Comparison of ENCODE assay signal across 19 cellular contexts in genomic region chr1:199218065-199218464, GRCh38.
DNase-seq lines count a peak whose midpoint lies in the region; ATAC-seq and TF ChIP-seq lines count a peak whose summit lies in the region.
"Had no signal": no experiment of that assay in that cellular context is flagged by ENCODE, and none has a peak within 500 bp of the region (broad histone marks: within the 10 kb centered on the region; RNA-seq: fewer than 3 reads in every experiment).

No MANE protein-coding gene starts in this region.

- peak; percentile 53 for ATAC-seq in activated CD8-positive, alpha-beta T cell treated with anti-CD3 and anti-CD28 coated beads for 36 hours
- no peak for ATAC-seq in activated CD8-positive, alpha-beta T cell treated with anti-CD3 and anti-CD28 coated beads, Interleukin-2, amount 10 ng/mL, durations not matched to agents 7 days and 5 days
- ATAC-seq in stimulated activated naive CD8-positive, alpha-beta T cell treated with anti-CD3 and anti-CD28 coated beads, Interleukin-15, amount 100 ng/mL, for 72 hours, result peak; percentile 46
- ATAC-seq: A549, heart right ventricle had no signal

- no peaks in the 10 kb centered on the region for H3K36me3 Mint-ChIP-seq in activated CD8-positive, alpha-beta T cell treated with anti-CD3 and anti-CD28 coated beads for 36 hours (ENCODE audit: low read depth)
- no peaks in the 10 kb centered on the region for H3K36me3 Mint-ChIP-seq in activated CD8-positive, alpha-beta T cell treated with anti-CD3 and anti-CD28 coated beads, Interleukin-2, amount 10 ng/mL, durations not matched to agents 7 days and 5 days (ENCODE audit: low read depth)
- no peaks in the 10 kb centered on the region for H3K36me3 Mint-ChIP-seq in endodermal cell (ENCODE audit: low read depth)
- H3K36me3 Mint-ChIP-seq in activated T-helper 1 cell treated with anti-CD3 and anti-CD28 coated beads, Interleukin-12 subunit alpha, Interleukin-12 subunit beta, Interleukin-2, Interleukin-4 antibody, amounts not matched to agents 30 ng/mL and 10 ng/mL and 1 ng/mL, durations not matched to agents 14 hours and 24 hours and 36 hours (ENCODE audit: low read depth), result peaks cover 2% of the 10 kb centered on the region

- H3K9ac ChIP-seq in endodermal cell (ENCODE audit: extremely low read depth, low read length, poor library complexity, severe bottlenecking), result no peak overlapping the region

- H3K9me3 ChIP-seq in endodermal cell (ENCODE audit: control insufficient read depth, low read length) (no peaks in the 10 kb centered on the region), thyroid gland (no peaks in the 10 kb centered on the region)
- H3K9me3 ChIP-seq: A549, esophagus squamous epithelium, SJCRH30 had no signal

- WGBS in endodermal cell (ENCODE audit: insufficient coverage in 1 of 2, insufficient read length in 1 of 2), 2 experiments, result 85 to 92% methylated on average over 2 of the region's 2 CpGs
- WGBS in thyroid gland, 2 donors, result 74 to 92% methylated on average over 2 of the region's 2 CpGs

- no peaks in the 10 kb centered on the region for H3K9me3 Mint-ChIP-seq in activated CD8-positive, alpha-beta T cell treated with anti-CD3 and anti-CD28 coated beads for 36 hours
- H3K9me3 Mint-ChIP-seq in activated CD8-positive, alpha-beta T cell treated with anti-CD3 and anti-CD28 coated beads, Interleukin-2, amount 10 ng/mL, durations not matched to agents 7 days and 5 days (ENCODE audit: insufficient read depth), result peaks cover under 1% of the 10 kb centered on the region
- no peaks in the 10 kb centered on the region for H3K9me3 Mint-ChIP-seq in endodermal cell
- peaks cover 0 to 6% of the 10 kb centered on the region in 2 donors for H3K9me3 Mint-ChIP-seq in stimulated activated naive CD8-positive, alpha-beta T cell treated with anti-CD3 and anti-CD28 coated beads, Interleukin-15, amount 100 ng/mL, for 72 hours
- peaks cover 9% of the 10 kb centered on the region for H3K9me3 Mint-ChIP-seq in activated T-helper 1 cell treated with anti-CD3 and anti-CD28 coated beads, Interleukin-12 subunit alpha, Interleukin-12 subunit beta, Interleukin-2, Interleukin-4 antibody, amounts not matched to agents 30 ng/mL and 10 ng/mL and 1 ng/mL, durations not matched to agents 14 hours and 24 hours and 36 hours
- H3K9me3 Mint-ChIP-seq: HFFc6 had no signal

- no peak overlapping the region for H3K4me3 Mint-ChIP-seq in activated CD8-positive, alpha-beta T cell treated with anti-CD3 and anti-CD28 coated beads for 36 hours
- no peak overlapping the region for H3K4me3 Mint-ChIP-seq in activated CD8-positive, alpha-beta T cell treated with anti-CD3 and anti-CD28 coated beads, Interleukin-2, amount 10 ng/mL, durations not matched to agents 7 days and 5 days
- no peak overlapping the region for H3K4me3 Mint-ChIP-seq in endodermal cell
- no peak overlapping the region for H3K4me3 Mint-ChIP-seq in stimulated activated naive CD8-positive, alpha-beta T cell treated with anti-CD3 and anti-CD28 coated beads, Interleukin-15, amount 100 ng/mL, for 72 hours
- H3K4me3 Mint-ChIP-seq in activated T-helper 1 cell treated with anti-CD3 and anti-CD28 coated beads, Interleukin-12 subunit alpha, Interleukin-12 subunit beta, Interleukin-2, Interleukin-4 antibody, amounts not matched to agents 30 ng/mL and 10 ng/mL and 1 ng/mL, durations not matched to agents 14 hours and 24 hours and 36 hours, result no peak overlapping the region
- H3K4me3 Mint-ChIP-seq: dendritic cell treated with granulocyte-macrophage colony-stimulating factor and Interleukin-4, amounts not matched to agents 40 ng/mL and 50 ng/mL, for 4 days; HFFc6 had no signal

- H3K27me3 Mint-ChIP-seq in activated CD8-positive, alpha-beta T cell treated with anti-CD3 and anti-CD28 coated beads for 36 hours, result no peaks in the 10 kb centered on the region
- no peaks in the 10 kb centered on the region for H3K27me3 Mint-ChIP-seq in activated CD8-positive, alpha-beta T cell treated with anti-CD3 and anti-CD28 coated beads, Interleukin-2, amount 10 ng/mL, durations not matched to agents 7 days and 5 days (ENCODE audit: low read depth)
- H3K27me3 Mint-ChIP-seq in endodermal cell (ENCODE audit: insufficient read depth), result no peaks in the 10 kb centered on the region
- no peaks in the 10 kb centered on the region for H3K27me3 Mint-ChIP-seq in stimulated activated naive CD8-positive, alpha-beta T cell treated with anti-CD3 and anti-CD28 coated beads, Interleukin-15, amount 100 ng/mL, for 72 hours
- H3K27me3 Mint-ChIP-seq in activated T-helper 1 cell treated with anti-CD3 and anti-CD28 coated beads, Interleukin-12 subunit alpha, Interleukin-12 subunit beta, Interleukin-2, Interleukin-4 antibody, amounts not matched to agents 30 ng/mL and 10 ng/mL and 1 ng/mL, durations not matched to agents 14 hours and 24 hours and 36 hours (ENCODE audit: insufficient read depth), result peaks cover 7% of the 10 kb centered on the region
- H3K27me3 Mint-ChIP-seq: dendritic cell treated with granulocyte-macrophage colony-stimulating factor and Interleukin-4, amounts not matched to agents 40 ng/mL and 50 ng/mL, for 4 days had no signal

- CTCF ChIA-PET in activated CD8-positive, alpha-beta T cell treated with anti-CD3 and anti-CD28 coated beads for 36 hours (lab: Charles Lee), result no interaction called here
- CTCF ChIA-PET in activated CD8-positive, alpha-beta T cell treated with anti-CD3 and anti-CD28 coated beads, Interleukin-2, amount 10 ng/mL, durations not matched to agents 7 days and 5 days (lab: Charles Lee), result interaction anchor here (1.6 kb wide), 1 partner anchor 105 kb away, joined by 6 read pairs; no protein-coding TSS in a partner anchor

- H3K4me1 ChIP-seq in endodermal cell (ENCODE audit: control insufficient read depth, insufficient read depth, low read length), result no peaks in the 10 kb centered on the region
- no peaks in the 10 kb centered on the region for H3K4me1 ChIP-seq in thyroid gland
- H3K4me1 ChIP-seq: A549, esophagus squamous epithelium, heart right ventricle, SJCRH30 had no signal

- no peak for DNase-seq in activated CD8-positive, alpha-beta T cell treated with anti-CD3 and anti-CD28 coated beads for 36 hours
- DNase-seq in activated CD8-positive, alpha-beta T cell treated with anti-CD3 and anti-CD28 coated beads, Interleukin-2, amount 10 ng/mL, durations not matched to agents 7 days and 5 days, result no peak
- DNase-seq in NCI-H345 (lab: John Stamatoyannopoulos, UW), result peak; percentile 88
- peak; percentile 78 for DNase-seq in endodermal cell
- DNase-seq in stimulated activated naive CD8-positive, alpha-beta T cell treated with anti-CD3 and anti-CD28 coated beads, Interleukin-15, amount 100 ng/mL, for 72 hours, result no peak
- no peak for DNase-seq in activated T-helper 1 cell treated with anti-CD3 and anti-CD28 coated beads, Interleukin-12 subunit alpha, Interleukin-12 subunit beta, Interleukin-2, Interleukin-4 antibody, amounts not matched to agents 30 ng/mL and 10 ng/mL and 1 ng/mL, durations not matched to agents 14 hours and 24 hours and 36 hours (ENCODE audit: low spot score)
- no peak for DNase-seq in thyroid gland
- no peak for DNase-seq in stimulated activated naive CD4-positive, alpha-beta T cell (lab: John Stamatoyannopoulos, UW)
- DNase-seq: activated CD4-positive, alpha-beta T cell treated with anti-CD3 and anti-CD28 coated beads, Interleukin-2, amount 50 U/mL, for 4 hours; activated effector memory CD4-positive, alpha-beta T cell treated with anti-CD3 and anti-CD28 coated beads, Interleukin-2, amount 50 U/mL, for 16 hours; aorta; esophagus squamous epithelium; heart right ventricle; HFFc6; NCI-H2171; SJCRH30; stimulated activated CD4-positive, alpha-beta T cell treated with anti-CD3 and anti-CD28 coated beads, Interleukin-12 subunit alpha, Interleukin-12 subunit beta, amount 100 ng/mL, for 4 hours had no signal

- no peaks in the 10 kb centered on the region for H3K27me3 ChIP-seq in endodermal cell (ENCODE audit: control insufficient read depth, insufficient read depth, low read length, poor library complexity, severe bottlenecking)
- no peaks in the 10 kb centered on the region for H3K27me3 ChIP-seq in thyroid gland
- H3K27me3 ChIP-seq: esophagus squamous epithelium, heart right ventricle, SJCRH30 had no signal

- no peak overlapping the region for H3K27ac Mint-ChIP-seq in activated CD8-positive, alpha-beta T cell treated with anti-CD3 and anti-CD28 coated beads for 36 hours
- no peak overlapping the region for H3K27ac Mint-ChIP-seq in activated CD8-positive, alpha-beta T cell treated with anti-CD3 and anti-CD28 coated beads, Interleukin-2, amount 10 ng/mL, durations not matched to agents 7 days and 5 days
- no peak overlapping the region for H3K27ac Mint-ChIP-seq in endodermal cell
- H3K27ac Mint-ChIP-seq in stimulated activated naive CD8-positive, alpha-beta T cell treated with anti-CD3 and anti-CD28 coated beads, Interleukin-15, amount 100 ng/mL, for 72 hours, result no peak overlapping the region
- H3K27ac Mint-ChIP-seq in activated T-helper 1 cell treated with anti-CD3 and anti-CD28 coated beads, Interleukin-12 subunit alpha, Interleukin-12 subunit beta, Interleukin-2, Interleukin-4 antibody, amounts not matched to agents 30 ng/mL and 10 ng/mL and 1 ng/mL, durations not matched to agents 14 hours and 24 hours and 36 hours, result no peak overlapping the region
- H3K27ac Mint-ChIP-seq: dendritic cell treated with granulocyte-macrophage colony-stimulating factor and Interleukin-4, amounts not matched to agents 40 ng/mL and 50 ng/mL, for 4 days; HFFc6 had no signal

- TF ChIP-seq POLR2A in thyroid gland (IDR thresholded peaks at IDR 0.05), result no peak

- H3K36me3 ChIP-seq in endodermal cell (ENCODE audit: control insufficient read depth, insufficient read depth, low read length), result no peaks in the 10 kb centered on the region
- no peaks in the 10 kb centered on the region for H3K36me3 ChIP-seq in thyroid gland
- H3K36me3 ChIP-seq: esophagus squamous epithelium, heart right ventricle, SJCRH30 had no signal

- intact Hi-C loops in activated CD8-positive, alpha-beta T cell treated with anti-CD3 and anti-CD28 coated beads for 36 hours (cut with micrococcal nuclease), result no loop called here
- intact Hi-C loops in activated T-helper 1 cell treated with anti-CD3 and anti-CD28 coated beads, Interleukin-12 subunit alpha, Interleukin-12 subunit beta, Interleukin-2, Interleukin-4 antibody, amounts not matched to agents 30 ng/mL and 10 ng/mL and 1 ng/mL, durations not matched to agents 14 hours and 24 hours and 36 hours (cut with micrococcal nuclease), result no loop called here
- intact Hi-C loops in thyroid gland (cut with DNase I), result no loop called here

- TF ChIP-seq CTCF in activated CD8-positive, alpha-beta T cell treated with anti-CD3 and anti-CD28 coated beads for 36 hours (IDR thresholded peaks at IDR 0.05), result no peak
- TF ChIP-seq CTCF in endodermal cell (conservative IDR thresholded peaks at IDR 0.05) (peak; percentile 42), thyroid gland (IDR thresholded peaks at IDR 0.05) (no peak)

- no peak overlapping the region for H3K4me3 ChIP-seq in endodermal cell (ENCODE audit: low read length)
- H3K4me3 ChIP-seq in thyroid gland (replicated peaks in 1 of 3), result no peak overlapping the region
- H3K4me3 ChIP-seq: A549, esophagus squamous epithelium, heart right ventricle, SJCRH30 had no signal

- POLR2A ChIA-PET in activated CD8-positive, alpha-beta T cell treated with anti-CD3 and anti-CD28 coated beads for 36 hours (lab: Charles Lee), result no interaction called here
- POLR2A ChIA-PET in activated CD8-positive, alpha-beta T cell treated with anti-CD3 and anti-CD28 coated beads, Interleukin-2, amount 10 ng/mL, durations not matched to agents 7 days and 5 days (lab: Charles Lee), result no interaction called here

- peaks cover 2% of the 10 kb centered on the region for H3K4me1 Mint-ChIP-seq in activated CD8-positive, alpha-beta T cell treated with anti-CD3 and anti-CD28 coated beads for 36 hours (ENCODE audit: low read depth)
- peaks cover 4% of the 10 kb centered on the region for H3K4me1 Mint-ChIP-seq in activated CD8-positive, alpha-beta T cell treated with anti-CD3 and anti-CD28 coated beads, Interleukin-2, amount 10 ng/mL, durations not matched to agents 7 days and 5 days (ENCODE audit: low read depth)
- no peaks in the 10 kb centered on the region for H3K4me1 Mint-ChIP-seq in endodermal cell
- H3K4me1 Mint-ChIP-seq in stimulated activated naive CD8-positive, alpha-beta T cell treated with anti-CD3 and anti-CD28 coated beads, Interleukin-15, amount 100 ng/mL, for 72 hours, result no peaks in the 10 kb centered on the region
- H3K4me1 Mint-ChIP-seq in activated T-helper 1 cell treated with anti-CD3 and anti-CD28 coated beads, Interleukin-12 subunit alpha, Interleukin-12 subunit beta, Interleukin-2, Interleukin-4 antibody, amounts not matched to agents 30 ng/mL and 10 ng/mL and 1 ng/mL, durations not matched to agents 14 hours and 24 hours and 36 hours (ENCODE audit: low read depth), result peaks cover 8% of the 10 kb centered on the region

- H3K27ac ChIP-seq in endodermal cell (ENCODE audit: low read depth, low read length) (no peak overlapping the region), thyroid gland (no peak overlapping the region)
- H3K27ac ChIP-seq: A549, esophagus squamous epithelium, heart right ventricle, SJCRH30 had no signal

Comparison
In these comparisons a context has a peak if more than half of its experiments do, and no peak if none do; other contexts are left out.
1. DNase-seq: peak in NCI-H345 (single experiment) and endodermal cell (single experiment); none in activated CD8-positive, alpha-beta T cell treated with anti-CD3 and anti-CD28 coated beads for 36 hours (single experiment), activated CD8-positive, alpha-beta T cell treated with anti-CD3 and anti-CD28 coated beads, Interleukin-2, amount 10 ng/mL, durations not matched to agents 7 days and 5 days (single experiment), stimulated activated naive CD8-positive, alpha-beta T cell treated with anti-CD3 and anti-CD28 coated beads, Interleukin-15, amount 100 ng/mL, for 72 hours (0 of 2), activated T-helper 1 cell treated with anti-CD3 and anti-CD28 coated beads, Interleukin-12 subunit alpha, Interleukin-12 subunit beta, Interleukin-2, Interleukin-4 antibody, amounts not matched to agents 30 ng/mL and 10 ng/mL and 1 ng/mL, durations not matched to agents 14 hours and 24 hours and 36 hours (single experiment), thyroid gland (0 of 2) and stimulated activated naive CD4-positive, alpha-beta T cell (0 of 6).